18 cellular contexts compared by ENCODE assay signal in genomic region chr1:33653226-33653625, GRCh38.
"Had no signal": no experiment of that assay in that cellular context is flagged by ENCODE, and none has a peak within 500 bp of the region (broad histone marks: within the 10 kb centered on the region; RNA-seq: fewer than 3 reads in every experiment).

No MANE protein-coding gene starts in this region.

- H3K36me3 ChIP-seq: lower lobe of right lung, suprapubic skin, tibial artery, upper lobe of left lung, uterus had no signal

- H3K9me3 ChIP-seq: lower lobe of right lung, suprapubic skin, tibial artery, upper lobe of left lung, uterus had no signal

- ATAC-seq: esophagus mucosa, left lobe of liver, lower lobe of right lung had no signal

- H3K4me3 ChIP-seq: lower lobe of right lung, suprapubic skin, tibial artery, upper lobe of left lung, uterus had no signal

- FAIRE-seq: colon, frontal cortex, small intestine had no signal

- H3K27me3 ChIP-seq: tibial artery, upper lobe of left lung, uterus had no signal

- H3K4me1 ChIP-seq: lower lobe of right lung, suprapubic skin, tibial artery, upper lobe of left lung, uterus had no signal

- DNase-seq: cerebellar nuclear complex; dermis blood vessel endothelial cell; effector CD8-positive, alpha-beta T cell; islet precursor cell; lower lobe of right lung; mesenchymal stem cell; naive B cell; small intestine; stimulated activated CD4-positive, alpha-beta T cell treated with anti-CD3 and anti-CD28 coated beads, Interleukin-12 subunit alpha, Interleukin-12 subunit beta, amount 100 ng/mL, for 4 hours; stimulated activated naive CD4-positive, alpha-beta T cell treated with Interleukin-2 at 50 U/mL for 16 hours; tibial artery; upper lobe of left lung; uterus had no signal

- H3K27ac ChIP-seq: lower lobe of right lung, suprapubic skin, tibial artery, upper lobe of left lung, uterus had no signal
